ENCODE assay signal across 10 cellular contexts in genomic region chrX:30831082-30831481, GRCh38. TPM values are rescaled to one million over a fixed set of nuclear protein-coding genes. Genes with fewer than 3 reads are reported as not detected.
A peak's percentile ranks its signal among the peaks of the same experiment; 100 is the strongest.
DNase-seq lines count a peak whose midpoint lies in the region; ATAC-seq and FAIRE-seq lines count a peak whose summit lies in the region.
"Had no signal": no experiment of that assay in that cellular context is flagged by ENCODE, and none has a peak within 500 bp of the region (broad histone marks: within the 10 kb centered on the region; RNA-seq: fewer than 3 reads in every experiment).

No MANE protein-coding gene starts in this region.

- peak; percentile 79 for ATAC-seq in GM19467 (IDR thresholded peaks at IDR 0.05; ENCODE audit: unreplicated experiment)
- ATAC-seq in HG03354 (IDR thresholded peaks at IDR 0.05; ENCODE audit: poor library complexity, severe bottlenecking, unreplicated experiment): peak; percentile 81
- ATAC-seq in GM21447 (IDR thresholded peaks at IDR 0.05; ENCODE audit: unreplicated experiment): no peak
- ATAC-seq in left ventricle myocardium superior: no peak
- ATAC-seq: Panc1 had no signal

- intact Hi-C loops in left ventricle myocardium superior (cut with micrococcal nuclease): no loop called here

- peak overlapping the region; percentile 80 for H3K27ac Mint-ChIP-seq in activated naive CD4-positive, alpha-beta T cell treated with anti-CD3 and anti-CD28 coated beads, Interleukin-2, amount 10 ng/mL, durations not matched to agents 7 days and 5 days

- no peak for FAIRE-seq in RCC 7860 (lab: Jason Lieb, UNC)

- peak; percentile 62 for DNase-seq in activated naive CD4-positive, alpha-beta T cell treated with anti-CD3 and anti-CD28 coated beads, Interleukin-2, amount 10 ng/mL, durations not matched to agents 7 days and 5 days
- peak; percentile 12 for DNase-seq in stimulated activated CD4-positive, alpha-beta T cell treated with anti-CD3 and anti-CD28 coated beads, Interleukin-4, amount 100 ng/mL, for 1 hour
- DNase-seq in DMS114 treated with DMSO at 0.1 percent for 48 hours (lab: John Stamatoyannopoulos, UW; ENCODE audit: unreplicated experiment) (no peak), RCC 7860 (ENCODE audit: low spot score) (no peak), left ventricle myocardium superior (no peak)
- DNase-seq: GDM1 had no signal

- no peaks in the 10 kb centered on the region for H3K9me3 Mint-ChIP-seq in activated naive CD4-positive, alpha-beta T cell treated with anti-CD3 and anti-CD28 coated beads, Interleukin-2, amount 10 ng/mL, durations not matched to agents 7 days and 5 days

- H3K4me3 Mint-ChIP-seq in activated naive CD4-positive, alpha-beta T cell treated with anti-CD3 and anti-CD28 coated beads, Interleukin-2, amount 10 ng/mL, durations not matched to agents 7 days and 5 days: peak overlapping the region; percentile 50

- H3K27me3 Mint-ChIP-seq in activated naive CD4-positive, alpha-beta T cell treated with anti-CD3 and anti-CD28 coated beads, Interleukin-2, amount 10 ng/mL, durations not matched to agents 7 days and 5 days: no peaks in the 10 kb centered on the region

- H3K36me3 Mint-ChIP-seq in activated naive CD4-positive, alpha-beta T cell treated with anti-CD3 and anti-CD28 coated beads, Interleukin-2, amount 10 ng/mL, durations not matched to agents 7 days and 5 days: peaks cover 21% of the 10 kb centered on the region

- CTCF ChIA-PET in activated naive CD4-positive, alpha-beta T cell treated with anti-CD3 and anti-CD28 coated beads, Interleukin-2, amount 10 ng/mL, durations not matched to agents 7 days and 5 days (lab: Charles Lee): no interaction called here

- peaks cover 50% of the 10 kb centered on the region for H3K4me1 Mint-ChIP-seq in activated naive CD4-positive, alpha-beta T cell treated with anti-CD3 and anti-CD28 coated beads, Interleukin-2, amount 10 ng/mL, durations not matched to agents 7 days and 5 days

RNA-seq across cellular contexts. Expression of gene TAB3, which starts 58.0 kb away (rescaled TPM):
- 12.8 TPM for total RNA-seq in left ventricle myocardium superior

Comparison
In these comparisons a context has a peak if more than half of its experiments do, and no peak if none do; other contexts are left out.
1. ATAC-seq: peak in GM19467 (single experiment) and HG03354 (single experiment); none in GM21447 (single experiment) and left ventricle myocardium superior (single experiment).
2. DNase-seq: peak in activated naive CD4-positive, alpha-beta T cell treated with anti-CD3 and anti-CD28 coated beads, Interleukin-2, amount 10 ng/mL, durations not matched to agents 7 days and 5 days (single experiment) and stimulated activated CD4-positive, alpha-beta T cell treated with anti-CD3 and anti-CD28 coated beads, Interleukin-4, amount 100 ng/mL, for 1 hour (single experiment); none in DMS114 treated with DMSO at 0.1 percent for 48 hours (single experiment), RCC 7860 (single experiment) and left ventricle myocardium superior (single experiment).